ENCODE assay signal across 25 cellular contexts in the genomic region with DNA sequence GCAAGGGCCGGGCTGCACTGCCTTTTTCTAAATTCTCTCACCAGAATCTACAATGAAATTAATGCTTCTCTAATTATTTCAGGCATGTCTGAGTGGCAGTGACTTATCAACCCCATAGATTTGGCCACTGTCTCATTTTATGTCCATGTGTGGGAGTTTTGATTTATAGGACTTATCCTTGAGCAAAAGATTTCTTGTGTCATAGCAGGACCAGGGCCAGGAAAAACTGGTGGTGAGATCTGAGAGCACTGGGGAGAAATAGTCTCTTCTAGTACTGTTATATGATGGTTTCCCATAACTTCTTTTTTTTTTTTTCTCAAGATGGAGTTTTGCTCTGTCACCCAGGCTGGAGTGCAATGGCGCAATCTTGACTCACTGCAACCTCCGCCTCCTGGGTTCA. TPM values are rescaled to one million over a fixed set of nuclear protein-coding genes. Genes with fewer than 3 reads are reported as not detected.
"Had no signal": no experiment of that assay in that cellular context is flagged by ENCODE, and none has a peak within 500 bp of the region (broad histone marks: within the 10 kb centered on the region; RNA-seq: fewer than 3 reads in every experiment).

No MANE protein-coding gene starts in this region.

- H3K4me1 ChIP-seq: adrenal gland, spleen had no signal

- H3K27ac Mint-ChIP-seq: activated CD4-positive, alpha-beta T cell treated with anti-CD3 and anti-CD28 coated beads, Interleukin-2, amount 10 ng/mL, durations not matched to agents 7 days and 5 days; activated naive CD4-positive, alpha-beta T cell treated with anti-CD3 and anti-CD28 coated beads, Interleukin-2, amount 10 ng/mL, durations not matched to agents 7 days and 5 days; activated T-helper 2 cell treated with anti-CD3 and anti-CD28 coated beads, Interferon-gamma antibody, Interleukin-2, Interleukin-4, amounts not matched to agents 10 μg/mL and 5 μg/mL and 100 μg/mL, durations not matched to agents 14 hours and 24 hours and 36 hours; effector memory CD8-positive, alpha-beta T cell; naive thymus-derived CD4-positive, alpha-beta T cell; stimulated activated naive B cell treated with anti-CD40 and anti-IgM and Interleukin-4, amounts not matched to agents 10 μg/mL and 1 μg/mL and 100 μg/mL, for 72 hours had no signal

- H3K4me3 ChIP-seq: adrenal gland, body of pancreas, lung, spleen had no signal

- H3K27me3 Mint-ChIP-seq: progenitor cell of endocrine pancreas had no signal

- H3K27ac ChIP-seq: adrenal gland, body of pancreas, spleen had no signal

- H3K9me3 ChIP-seq: adrenal gland, body of pancreas, spleen had no signal

- H3K9me3 Mint-ChIP-seq: activated CD4-positive, alpha-beta T cell treated with anti-CD3 and anti-CD28 coated beads, Interleukin-2, amount 10 ng/mL, durations not matched to agents 7 days and 5 days; activated naive CD4-positive, alpha-beta T cell treated with anti-CD3 and anti-CD28 coated beads, Interleukin-2, amount 10 ng/mL, durations not matched to agents 7 days and 5 days; activated T-helper 2 cell treated with anti-CD3 and anti-CD28 coated beads, Interferon-gamma antibody, Interleukin-2, Interleukin-4, amounts not matched to agents 10 μg/mL and 5 μg/mL and 100 μg/mL, durations not matched to agents 14 hours and 24 hours and 36 hours; effector memory CD8-positive, alpha-beta T cell had no signal

- H3K4me3 Mint-ChIP-seq: activated CD4-positive, alpha-beta T cell treated with anti-CD3 and anti-CD28 coated beads, Interleukin-2, amount 10 ng/mL, durations not matched to agents 7 days and 5 days; activated naive CD4-positive, alpha-beta T cell treated with anti-CD3 and anti-CD28 coated beads, Interleukin-2, amount 10 ng/mL, durations not matched to agents 7 days and 5 days; effector memory CD8-positive, alpha-beta T cell; naive thymus-derived CD4-positive, alpha-beta T cell; stimulated activated naive B cell treated with anti-CD40 and anti-IgM and Interleukin-4, amounts not matched to agents 10 μg/mL and 1 μg/mL and 100 μg/mL, for 72 hours had no signal

- DNase-seq: activated CD4-positive, alpha-beta T cell treated with anti-CD3 and anti-CD28 coated beads, Interleukin-2, amount 10 ng/mL, durations not matched to agents 7 days and 5 days; activated CD4-positive, CD25-positive, alpha-beta regulatory T cell; activated naive CD4-positive, alpha-beta T cell treated with anti-CD3 and anti-CD28 coated beads, Interleukin-2, amount 10 ng/mL, durations not matched to agents 7 days and 5 days; activated T-cell treated with anti-CD3 and anti-CD28 coated beads for 4 hours; body of pancreas; central memory CD4-positive, alpha-beta T cell; cortex of kidney; effector memory CD8-positive, alpha-beta T cell; left cardiac atrium; naive thymus-derived CD4-positive, alpha-beta T cell; nucleus accumbens; right cardiac atrium; spleen; stimulated activated CD4-positive, alpha-beta T cell treated with anti-CD3 and anti-CD28 coated beads, Interleukin-1b, Interleukin-23, amount 100 ng/mL, for 48 hours; stimulated activated naive B cell treated with anti-CD40 and anti-IgM and Interleukin-4, amounts not matched to agents 10 μg/mL and 1 μg/mL and 100 μg/mL, for 72 hours had no signal

- H3K36me3 Mint-ChIP-seq: activated naive CD4-positive, alpha-beta T cell treated with anti-CD3 and anti-CD28 coated beads, Interleukin-2, amount 10 ng/mL, durations not matched to agents 7 days and 5 days; naive thymus-derived CD4-positive, alpha-beta T cell had no signal

- ATAC-seq: body of pancreas; effector memory CD8-positive, alpha-beta T cell; left cardiac atrium; naive thymus-derived CD4-positive, alpha-beta T cell; right cardiac atrium; stimulated activated naive B cell treated with anti-CD40 and anti-IgM and Interleukin-4, amounts not matched to agents 10 μg/mL and 1 μg/mL and 100 μg/mL, for 72 hours had no signal

- H3K4me1 Mint-ChIP-seq: activated CD4-positive, alpha-beta T cell treated with anti-CD3 and anti-CD28 coated beads, Interleukin-2, amount 10 ng/mL, durations not matched to agents 7 days and 5 days; activated naive CD4-positive, alpha-beta T cell treated with anti-CD3 and anti-CD28 coated beads, Interleukin-2, amount 10 ng/mL, durations not matched to agents 7 days and 5 days had no signal

- H3K36me3 ChIP-seq: adrenal gland, spleen had no signal

- H3K27me3 ChIP-seq: adrenal gland, body of pancreas had no signal

RNA-seq across cellular contexts. Expression of a gene that starts 1.5 kb away (rescaled TPM):
- total RNA-seq: activated CD4-positive, alpha-beta T cell treated with anti-CD3 and anti-CD28 coated beads, Interleukin-2, amount 10 ng/mL, durations not matched to agents 7 days and 5 days; activated CD8-positive, alpha-beta memory T cell treated with anti-CD3 and anti-CD28 coated beads for 36 hours; activated T-helper 2 cell treated with anti-CD3 and anti-CD28 coated beads, Interferon-gamma antibody, Interleukin-2, Interleukin-4, amounts not matched to agents 10 μg/mL and 5 μg/mL and 100 μg/mL, durations not matched to agents 14 hours and 24 hours and 36 hours; adrenal gland; glomerular endothelial cell; right cardiac atrium; T-helper 2 cell treated with Interferon-gamma antibody and Interleukin-4, amounts not matched to agents 100 ng/mL and 5 ng/mL, for 36 hours had no signal

RNA-seq across cellular contexts. Expression of a gene that starts 27.8 kb away (rescaled TPM):
- total RNA-seq: activated CD4-positive, alpha-beta T cell treated with anti-CD3 and anti-CD28 coated beads, Interleukin-2, amount 10 ng/mL, durations not matched to agents 7 days and 5 days; activated CD8-positive, alpha-beta memory T cell treated with anti-CD3 and anti-CD28 coated beads for 36 hours; activated T-helper 2 cell treated with anti-CD3 and anti-CD28 coated beads, Interferon-gamma antibody, Interleukin-2, Interleukin-4, amounts not matched to agents 10 μg/mL and 5 μg/mL and 100 μg/mL, durations not matched to agents 14 hours and 24 hours and 36 hours; adrenal gland; body of pancreas; glomerular endothelial cell; left cardiac atrium; lung; mononuclear cell; naive thymus-derived CD4-positive, alpha-beta T cell; progenitor cell of endocrine pancreas; right cardiac atrium; spleen; T-helper 2 cell treated with Interferon-gamma antibody and Interleukin-4, amounts not matched to agents 100 ng/mL and 5 ng/mL, for 36 hours; temporal lobe; ureter had no signal

RNA-seq across cellular contexts. Expression of a gene that starts 45.1 kb away (rescaled TPM):
- total RNA-seq: activated CD4-positive, alpha-beta T cell treated with anti-CD3 and anti-CD28 coated beads, Interleukin-2, amount 10 ng/mL, durations not matched to agents 7 days and 5 days; activated CD8-positive, alpha-beta memory T cell treated with anti-CD3 and anti-CD28 coated beads for 36 hours; activated T-helper 2 cell treated with anti-CD3 and anti-CD28 coated beads, Interferon-gamma antibody, Interleukin-2, Interleukin-4, amounts not matched to agents 10 μg/mL and 5 μg/mL and 100 μg/mL, durations not matched to agents 14 hours and 24 hours and 36 hours; adrenal gland; glomerular endothelial cell; left cardiac atrium; lung; naive thymus-derived CD4-positive, alpha-beta T cell; progenitor cell of endocrine pancreas; right cardiac atrium; spleen; T-helper 2 cell treated with Interferon-gamma antibody and Interleukin-4, amounts not matched to agents 100 ng/mL and 5 ng/mL, for 36 hours; temporal lobe; ureter had no signal

RNA-seq across cellular contexts. Expression of a gene that starts 53.9 kb away (rescaled TPM):
- total RNA-seq: activated CD4-positive, alpha-beta T cell treated with anti-CD3 and anti-CD28 coated beads, Interleukin-2, amount 10 ng/mL, durations not matched to agents 7 days and 5 days; activated CD8-positive, alpha-beta memory T cell treated with anti-CD3 and anti-CD28 coated beads for 36 hours; activated T-helper 2 cell treated with anti-CD3 and anti-CD28 coated beads, Interferon-gamma antibody, Interleukin-2, Interleukin-4, amounts not matched to agents 10 μg/mL and 5 μg/mL and 100 μg/mL, durations not matched to agents 14 hours and 24 hours and 36 hours; body of pancreas; glomerular endothelial cell; left cardiac atrium; mononuclear cell; naive thymus-derived CD4-positive, alpha-beta T cell; progenitor cell of endocrine pancreas; right cardiac atrium; spleen; T-helper 2 cell treated with Interferon-gamma antibody and Interleukin-4, amounts not matched to agents 100 ng/mL and 5 ng/mL, for 36 hours had no signal

RNA-seq across cellular contexts. Expression of a gene that starts 55.0 kb away (rescaled TPM):
- total RNA-seq: activated CD4-positive, alpha-beta T cell treated with anti-CD3 and anti-CD28 coated beads, Interleukin-2, amount 10 ng/mL, durations not matched to agents 7 days and 5 days; activated CD8-positive, alpha-beta memory T cell treated with anti-CD3 and anti-CD28 coated beads for 36 hours; activated T-helper 2 cell treated with anti-CD3 and anti-CD28 coated beads, Interferon-gamma antibody, Interleukin-2, Interleukin-4, amounts not matched to agents 10 μg/mL and 5 μg/mL and 100 μg/mL, durations not matched to agents 14 hours and 24 hours and 36 hours; adrenal gland; body of pancreas; glomerular endothelial cell; left cardiac atrium; lung; naive thymus-derived CD4-positive, alpha-beta T cell; progenitor cell of endocrine pancreas; right cardiac atrium; spleen; T-helper 2 cell treated with Interferon-gamma antibody and Interleukin-4, amounts not matched to agents 100 ng/mL and 5 ng/mL, for 36 hours; temporal lobe; ureter had no signal
